In the genomic region with DNA sequence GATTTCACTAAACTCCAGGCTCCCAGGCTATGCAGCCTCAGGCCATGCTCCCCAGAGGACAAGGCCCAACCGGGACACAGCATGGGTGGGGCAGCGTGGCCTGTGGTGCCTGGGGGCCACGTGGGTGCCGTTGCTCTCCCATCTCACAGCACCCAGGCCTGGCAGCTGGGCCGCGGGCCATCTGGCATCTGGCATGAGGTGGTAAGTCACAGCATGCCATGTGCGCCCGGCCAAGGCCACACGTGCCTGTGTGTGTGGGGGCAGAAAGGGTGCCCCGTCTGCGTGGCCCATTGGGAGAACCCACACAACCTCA, we compare ENCODE assay signal across 23 cellular contexts.
DNase-seq lines count a peak whose midpoint lies in the region; ATAC-seq and TF ChIP-seq lines count a peak whose summit lies in the region.
"Had no signal": no experiment of that assay in that cellular context is flagged by ENCODE, and none has a peak within 500 bp of the region (broad histone marks: within the 10 kb centered on the region; RNA-seq: fewer than 3 reads in every experiment).

No MANE protein-coding gene starts in this region.

- intact Hi-C loops in activated CD4-positive, alpha-beta memory T cell treated with anti-CD3 and anti-CD28 coated beads for 36 hours (cut with micrococcal nuclease) = no loop called here
- intact Hi-C loops in colonic mucosa (cut with DNase I) (no loop called here), lower lobe of right lung (cut with DNase I) (no loop called here), stomach (cut with DNase I; ENCODE audit: low total_unique reads) (no loop called here)

- H3K27me3 ChIP-seq in colonic mucosa (no peaks in the 10 kb centered on the region), lower lobe of right lung (ENCODE audit: low read depth) (no peaks in the 10 kb centered on the region), stomach (no peaks in the 10 kb centered on the region)
- H3K27me3 ChIP-seq: body of pancreas, esophagus squamous epithelium, thyroid gland had no signal

- H3K4me3 ChIP-seq in colonic mucosa (no peak overlapping the region), lower lobe of right lung (no peak overlapping the region), stomach (no peak overlapping the region)
- H3K4me3 ChIP-seq: body of pancreas, esophagus squamous epithelium, thyroid gland had no signal

- no peak for TF ChIP-seq POLR2A in stomach (IDR thresholded peaks at IDR 0.05)

- DNase-seq in activated CD4-positive, alpha-beta memory T cell treated with anti-CD3 and anti-CD28 coated beads, Interleukin-2, amount 10 ng/mL, durations not matched to agents 7 days and 5 days = peak; percentile 3
- DNase-seq in activated CD4-positive, alpha-beta memory T cell treated with anti-CD3 and anti-CD28 coated beads for 36 hours = no peak
- DNase-seq in colonic mucosa (peak; percentile 11), lower lobe of right lung (peak; percentile 36), stomach (peak; percentile 24), DMS53 treated with DMSO at 0.1 percent for 48 hours (lab: John Stamatoyannopoulos, UW; ENCODE audit: unreplicated experiment) (no peak), NCI-H524 (lab: John Stamatoyannopoulos, UW) (no peak)
- no peak for DNase-seq in effector CD4-positive, alpha-beta T cell
- DNase-seq: activated CD4-positive, alpha-beta T cell treated with anti-CD3 and anti-CD28 coated beads for 36 hours; AML-193; CD4-positive, alpha-beta memory T cell; effector memory CD8-positive, alpha-beta T cell; esophagus squamous epithelium; NCI-H2029; NCI-H226; NCI-H748 treated with DMSO at 0.1 percent for 48 hours; stimulated activated CD4-positive, alpha-beta T cell treated with anti-CD3 and anti-CD28 coated beads, Interleukin-4, amount 100 ng/mL, for 4 hours; stimulated activated naive CD4-positive, alpha-beta T cell treated with Interleukin-2 at 50 U/mL for 16 hours; T-helper 2 cell; thyroid gland had no signal

- H3K9ac ChIP-seq in colonic mucosa (ENCODE audit: low read depth in 2 of 2, low read length in 2 of 2) = no peak overlapping the region

- no peak for TF ChIP-seq EP300 in stomach (IDR thresholded peaks at IDR 0.05)

- no peak overlapping the region for H3K27ac Mint-ChIP-seq in activated CD4-positive, alpha-beta memory T cell treated with anti-CD3 and anti-CD28 coated beads, Interleukin-2, amount 10 ng/mL, durations not matched to agents 7 days and 5 days
- no peak overlapping the region for H3K27ac Mint-ChIP-seq in activated CD4-positive, alpha-beta memory T cell treated with anti-CD3 and anti-CD28 coated beads for 36 hours
- H3K27ac Mint-ChIP-seq: activated CD4-positive, alpha-beta T cell treated with anti-CD3 and anti-CD28 coated beads for 36 hours; CD4-positive, alpha-beta memory T cell; effector memory CD8-positive, alpha-beta T cell; IgD-negative memory B cell had no signal

- H3K4me1 ChIP-seq in colonic mucosa (no peaks in the 10 kb centered on the region), lower lobe of right lung (no peaks in the 10 kb centered on the region), stomach (peaks cover 0 to 9% (median 0%) of the 10 kb centered on the region in 4 donors)

- CTCF ChIA-PET in activated CD4-positive, alpha-beta memory T cell treated with anti-CD3 and anti-CD28 coated beads, Interleukin-2, amount 10 ng/mL, durations not matched to agents 7 days and 5 days (lab: Charles Lee) = no interaction called here
- CTCF ChIA-PET in activated CD4-positive, alpha-beta memory T cell treated with anti-CD3 and anti-CD28 coated beads for 36 hours (lab: Charles Lee) = no interaction called here

- peaks cover 6% of the 10 kb centered on the region for H3K4me1 Mint-ChIP-seq in activated CD4-positive, alpha-beta memory T cell treated with anti-CD3 and anti-CD28 coated beads, Interleukin-2, amount 10 ng/mL, durations not matched to agents 7 days and 5 days
- peaks cover 5% of the 10 kb centered on the region for H3K4me1 Mint-ChIP-seq in activated CD4-positive, alpha-beta memory T cell treated with anti-CD3 and anti-CD28 coated beads for 36 hours (ENCODE audit: low read depth)
- H3K4me1 Mint-ChIP-seq: IgD-negative memory B cell had no signal

- H3K9me3 Mint-ChIP-seq in activated CD4-positive, alpha-beta memory T cell treated with anti-CD3 and anti-CD28 coated beads, Interleukin-2, amount 10 ng/mL, durations not matched to agents 7 days and 5 days = peaks cover 7% of the 10 kb centered on the region
- H3K9me3 Mint-ChIP-seq in activated CD4-positive, alpha-beta memory T cell treated with anti-CD3 and anti-CD28 coated beads for 36 hours = no peaks in the 10 kb centered on the region
- H3K9me3 Mint-ChIP-seq: effector memory CD8-positive, alpha-beta T cell; IgD-negative memory B cell had no signal

- H3K4me3 Mint-ChIP-seq in activated CD4-positive, alpha-beta memory T cell treated with anti-CD3 and anti-CD28 coated beads, Interleukin-2, amount 10 ng/mL, durations not matched to agents 7 days and 5 days = no peak overlapping the region
- no peak overlapping the region for H3K4me3 Mint-ChIP-seq in activated CD4-positive, alpha-beta memory T cell treated with anti-CD3 and anti-CD28 coated beads for 36 hours
- H3K4me3 Mint-ChIP-seq: activated CD4-positive, alpha-beta T cell treated with anti-CD3 and anti-CD28 coated beads for 36 hours; CD4-positive, alpha-beta memory T cell; effector memory CD8-positive, alpha-beta T cell had no signal

- POLR2A ChIA-PET in activated CD4-positive, alpha-beta memory T cell treated with anti-CD3 and anti-CD28 coated beads, Interleukin-2, amount 10 ng/mL, durations not matched to agents 7 days and 5 days (lab: Charles Lee) = no interaction called here
- POLR2A ChIA-PET in activated CD4-positive, alpha-beta memory T cell treated with anti-CD3 and anti-CD28 coated beads for 36 hours (lab: Charles Lee) = no interaction called here

- 96 to 98% (median 97%) methylated on average over 8 to 11 of the region's 11 CpGs for WGBS in stomach, 5 donors

- peaks cover 14% of the 10 kb centered on the region for H3K36me3 Mint-ChIP-seq in activated CD4-positive, alpha-beta memory T cell treated with anti-CD3 and anti-CD28 coated beads, Interleukin-2, amount 10 ng/mL, durations not matched to agents 7 days and 5 days (ENCODE audit: low read depth)
- H3K36me3 Mint-ChIP-seq in activated CD4-positive, alpha-beta memory T cell treated with anti-CD3 and anti-CD28 coated beads for 36 hours = peaks cover 55% of the 10 kb centered on the region

- TF ChIP-seq CTCF in colonic mucosa (IDR thresholded peaks at IDR 0.05) = no peak
- TF ChIP-seq CTCF in lower lobe of right lung (IDR thresholded peaks at IDR 0.05) = no peak
- TF ChIP-seq CTCF in stomach (IDR thresholded peaks at IDR 0.05) = no peak

- no peaks in the 10 kb centered on the region for H3K27me3 Mint-ChIP-seq in activated CD4-positive, alpha-beta memory T cell treated with anti-CD3 and anti-CD28 coated beads, Interleukin-2, amount 10 ng/mL, durations not matched to agents 7 days and 5 days
- H3K27me3 Mint-ChIP-seq in activated CD4-positive, alpha-beta memory T cell treated with anti-CD3 and anti-CD28 coated beads for 36 hours = no peaks in the 10 kb centered on the region
- H3K27me3 Mint-ChIP-seq: activated CD4-positive, alpha-beta T cell treated with anti-CD3 and anti-CD28 coated beads for 36 hours; CD4-positive, alpha-beta memory T cell; effector memory CD8-positive, alpha-beta T cell; IgD-negative memory B cell had no signal

- no peak overlapping the region for H3K27ac ChIP-seq in colonic mucosa
- no peak overlapping the region for H3K27ac ChIP-seq in lower lobe of right lung
- no peak overlapping the region for H3K27ac ChIP-seq in stomach
- H3K27ac ChIP-seq: body of pancreas, esophagus squamous epithelium, thyroid gland had no signal

- H3K36me3 ChIP-seq in colonic mucosa (no peaks in the 10 kb centered on the region), lower lobe of right lung (peaks cover 6% of the 10 kb centered on the region), stomach (peaks cover 10 to 35% (median 31%) of the 10 kb centered on the region in 4 donors)
- H3K36me3 ChIP-seq: thyroid gland had no signal

- H3K9me3 ChIP-seq in colonic mucosa (no peaks in the 10 kb centered on the region), lower lobe of right lung (no peaks in the 10 kb centered on the region), stomach (no peaks in the 10 kb centered on the region)
- H3K9me3 ChIP-seq: body of pancreas, esophagus squamous epithelium, thyroid gland had no signal

- ATAC-seq in lower lobe of right lung = no peak
- ATAC-seq: activated CD4-positive, alpha-beta T cell treated with anti-CD3 and anti-CD28 coated beads for 36 hours; body of pancreas; effector memory CD8-positive, alpha-beta T cell; SK-N-SH treated with all-trans-retinoic acid at 6 μM for 48 hours had no signal

Comparison
In these comparisons a context has a peak if more than half of its experiments do, and no peak if none do; other contexts are left out.
1. DNase-seq: peak in activated CD4-positive, alpha-beta memory T cell treated with anti-CD3 and anti-CD28 coated beads, Interleukin-2, amount 10 ng/mL, durations not matched to agents 7 days and 5 days (single experiment), colonic mucosa (single experiment), lower lobe of right lung (single experiment) and stomach (single experiment); none in activated CD4-positive, alpha-beta memory T cell treated with anti-CD3 and anti-CD28 coated beads for 36 hours (single experiment), DMS53 treated with DMSO at 0.1 percent for 48 hours (single experiment), effector CD4-positive, alpha-beta T cell (single experiment) and NCI-H524 (0 of 2).